Comparison of ENCODE assay signal across 8 cellular contexts in the genomic region with DNA sequence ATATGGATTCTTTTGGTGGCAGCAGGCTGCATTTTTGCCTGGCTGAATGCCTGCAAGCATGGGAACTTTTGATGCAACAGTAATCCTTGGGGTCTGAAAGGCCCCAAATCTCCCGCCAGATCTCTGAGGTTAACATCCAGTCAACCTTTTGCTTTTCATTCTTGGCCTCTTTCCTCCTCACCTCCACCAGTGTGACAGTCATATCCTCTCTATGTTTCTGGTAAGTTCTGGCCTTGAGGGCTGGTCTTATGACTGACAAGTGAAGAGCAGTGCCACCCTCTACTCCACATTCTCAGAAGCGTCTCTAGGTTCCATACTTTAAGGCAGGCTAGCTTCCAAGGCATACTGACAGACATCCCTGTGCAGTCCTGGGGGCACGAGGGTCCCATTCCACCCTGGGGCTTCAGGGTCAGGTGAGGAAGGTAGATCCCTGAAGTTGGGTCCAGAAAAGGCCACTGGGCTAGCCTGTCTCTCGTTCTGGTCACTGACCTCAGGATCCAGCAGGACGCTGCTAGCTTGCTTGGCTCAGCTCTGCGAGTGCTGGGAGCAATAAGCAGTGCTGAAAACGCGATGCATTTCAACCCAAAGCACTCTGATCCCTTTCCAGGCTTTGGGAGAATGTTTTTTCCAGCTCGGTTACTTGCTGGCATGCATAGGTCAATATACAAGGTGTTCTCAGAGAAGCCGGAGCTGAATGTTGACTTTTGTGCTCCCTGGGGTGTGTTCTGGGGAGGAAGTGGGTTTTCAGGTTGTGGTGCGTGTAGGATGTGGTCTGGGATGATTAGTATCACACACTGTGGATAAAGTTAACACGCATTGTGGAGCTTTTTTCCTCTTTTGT.
A peak's percentile ranks its signal among the peaks of the same experiment; 100 is the strongest.
DNase-seq lines count a peak whose midpoint lies in the region; ATAC-seq, FAIRE-seq and TF ChIP-seq lines count a peak whose summit lies in the region.

No MANE protein-coding gene starts in this region.

- H3K4me1 Mint-ChIP-seq in brain = peaks cover 45% of the 10 kb centered on the region

- no peaks in the 10 kb centered on the region for H3K9me3 ChIP-seq in HCT116 (ENCODE audit: control insufficient read depth in 1 of 2, insufficient read depth in 1 of 2, low read depth in 1 of 2, low read length in 2 of 2)
- H3K9me3 ChIP-seq in pancreas = no peaks in the 10 kb centered on the region

- RAD21 ChIA-PET in HCT116 (lab: Charles Lee; ENCODE audit: low non-redundant PET in 1 of 2, low total read pairs in 2 of 2, uncharacterized antibody in 2 of 2, unreplicated experiment in 2 of 2) = no interaction called here

- BruUV-seq in HCT116 (replicated peaks; lab: Mats Ljungman, UMichigan) = no TSS peak

- CTCF ChIA-PET in HCT116 (lab: Charles Lee) = no interaction called here

- FAIRE-seq in pancreas (lab: Jason Lieb, UNC) = no peak

- TF ChIP-seq RAD21 in HCT116 (IDR thresholded peaks at IDR 0.05; ENCODE audit: low read depth) = no peak

- H2AFZ ChIP-seq in HCT116 (ENCODE audit: low read depth, low read length, poor library complexity, severe bottlenecking) = no peak overlapping the region

- intact Hi-C loops in HCT116 (cut with micrococcal nuclease) (no loop called here), pancreas (cut with DNase I) (no loop called here)

- no peaks in the 10 kb centered on the region for H3K9me3 Mint-ChIP-seq in brain

- H3K27me3 ChIP-seq in HCT116 (ENCODE audit: insufficient read depth, low read length) (no peaks in the 10 kb centered on the region), pancreas (no peaks in the 10 kb centered on the region)

- no peak overlapping the region for H3K9ac ChIP-seq in HCT116 (ENCODE audit: low read length)

- H3K4me2 ChIP-seq in HCT116 (ENCODE audit: low read length) = no peak overlapping the region

- H3K36me3 ChIP-seq in HCT116 (ENCODE audit: control insufficient read depth in 1 of 2, insufficient read depth in 2 of 2, low read length in 2 of 2) (no peaks in the 10 kb centered on the region), pancreas (no peaks in the 10 kb centered on the region)

- H4K20me1 ChIP-seq in HCT116 (ENCODE audit: insufficient read depth) = no peaks in the 10 kb centered on the region

- no peak overlapping the region for H3K4me3 ChIP-seq in HCT116 (replicated peaks in 1 of 2; ENCODE audit: low read depth in 1 of 2, low read length in 2 of 2)
- H3K4me3 ChIP-seq in pancreas = no peak overlapping the region

- no peaks in the 10 kb centered on the region for H3K9me2 ChIP-seq in HCT116 (ENCODE audit: insufficient read depth)

- H3K27ac ChIP-seq in HCT116 (ENCODE audit: low read depth, low read length) = peak overlapping the region; percentile 9; the same call in 1 of the 2 replicates
- H3K27ac ChIP-seq in pancreas = peak overlapping the region in 2 of 4 donors; percentile 38 to 54

- TF ChIP-seq CTCF in HCT116 (IDR thresholded peaks at IDR 0.05 in 2 of 3, conservative IDR thresholded peaks at IDR 0.05 in 1 of 3; ENCODE audit: borderline replicate concordance in 1 of 3, insufficient read depth in 1 of 3, low read depth in 2 of 3, low read length in 2 of 3) (no peak), brain (conservative IDR thresholded peaks at IDR 0.05) (no peak), pancreas (IDR thresholded peaks at IDR 0.05) (no peak)

- 52 to 58% methylated on average over 12 of the region's 12 CpGs for WGBS in pancreas, 2 donors

- POLR2A ChIA-PET in HCT116 (lab: Charles Lee) = no interaction called here

- DNase-seq in A172 (ENCODE audit: low spot score) = peak; percentile 51
- no peak for DNase-seq in HCT116 (ENCODE audit: low read depth, low spot score)
- peak; percentile 41 for DNase-seq in T-helper 9 cell
- DNase-seq in pancreas = no peak
- DNase-seq in SHP77 treated with DMSO at 0.1 percent for 48 hours (lab: John Stamatoyannopoulos, UW) = no peak
- no peak for DNase-seq in germinal center (ENCODE audit: low spot score)
- no peak for DNase-seq in superior temporal gyrus (ENCODE audit: extremely low spot score)

- no peaks in the 10 kb centered on the region for H3K36me3 Mint-ChIP-seq in brain

- H3K79me2 ChIP-seq in HCT116 (ENCODE audit: insufficient read depth, low read length) = peaks cover 8% of the 10 kb centered on the region; the same call in 1 of the 2 replicates

- H3K27ac Mint-ChIP-seq in brain = peak overlapping the region in 3 of 5 experiments; percentile 31 to 74 (median 74)

- no peak for TF ChIP-seq POLR2A in HCT116 (IDR thresholded peaks at IDR 0.05; ENCODE audit: borderline replicate concordance, extremely low read depth, insufficient read depth, insufficient read length)

- no peak overlapping the region for H3K4me3 Mint-ChIP-seq in brain

- ATAC-seq in HCT116 (no peak), pancreas (peak; percentile 41 to 76 (median 68))

- H3K4me1 ChIP-seq in HCT116 (ENCODE audit: control insufficient read depth in 1 of 2, insufficient read depth in 2 of 2, low read length in 2 of 2) (peaks cover 30 to 36% of the 10 kb centered on the region in 2 experiments), pancreas (peaks cover 0 to 10% (median 5%) of the 10 kb centered on the region in 3 donors)

- no peaks in the 10 kb centered on the region for H3K27me3 Mint-ChIP-seq in brain

TF ChIP-seq in HCT116, 20 proteins besides CTCF, POLR2A, EP300 and RAD21:
- TF ChIP-seq ZFX (IDR thresholded peaks at IDR 0.05) = no peak
- TF ChIP-seq, protein P1, sequence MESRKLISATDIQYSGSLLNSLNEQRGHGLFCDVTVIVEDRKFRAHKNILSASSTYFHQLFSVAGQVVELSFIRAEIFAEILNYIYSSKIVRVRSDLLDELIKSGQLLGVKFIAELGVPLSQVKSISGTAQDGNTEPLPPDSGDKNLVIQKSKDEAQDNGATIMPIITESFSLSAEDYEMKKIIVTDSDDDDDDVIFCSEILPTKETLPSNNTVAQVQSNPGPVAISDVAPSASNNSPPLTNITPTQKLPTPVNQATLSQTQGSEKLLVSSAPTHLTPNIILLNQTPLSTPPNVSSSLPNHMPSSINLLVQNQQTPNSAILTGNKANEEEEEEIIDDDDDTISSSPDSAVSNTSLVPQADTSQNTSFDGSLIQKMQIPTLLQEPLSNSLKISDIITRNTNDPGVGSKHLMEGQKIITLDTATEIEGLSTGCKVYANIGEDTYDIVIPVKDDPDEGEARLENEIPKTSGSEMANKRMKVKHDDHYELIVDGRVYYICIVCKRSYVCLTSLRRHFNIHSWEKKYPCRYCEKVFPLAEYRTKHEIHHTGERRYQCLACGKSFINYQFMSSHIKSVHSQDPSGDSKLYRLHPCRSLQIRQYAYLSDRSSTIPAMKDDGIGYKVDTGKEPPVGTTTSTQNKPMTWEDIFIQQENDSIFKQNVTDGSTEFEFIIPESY (IDR thresholded peaks at IDR 0.05; ENCODE audit: extremely low read depth, insufficient replicate concordance, low read length) = no peak
- TF ChIP-seq, protein P2, sequence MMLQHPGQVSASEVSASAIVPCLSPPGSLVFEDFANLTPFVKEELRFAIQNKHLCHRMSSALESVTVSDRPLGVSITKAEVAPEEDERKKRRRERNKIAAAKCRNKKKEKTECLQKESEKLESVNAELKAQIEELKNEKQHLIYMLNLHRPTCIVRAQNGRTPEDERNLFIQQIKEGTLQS (IDR thresholded peaks at IDR 0.05) = no peak
- no peak for TF ChIP-seq POLR2AphosphoS5 (IDR thresholded peaks at IDR 0.05; ENCODE audit: low read depth, low read length)
- no peak for TF ChIP-seq CEBPB (IDR thresholded peaks at IDR 0.05; ENCODE audit: low read depth)
- no peak for TF ChIP-seq YY1 (IDR thresholded peaks at IDR 0.05; ENCODE audit: extremely low read depth, insufficient replicate concordance, low read depth, low read length)
- TF ChIP-seq EZH2 (IDR thresholded peaks at IDR 0.05) = no peak
- TF ChIP-seq CBX3 (IDR thresholded peaks at IDR 0.05; ENCODE audit: low read depth) = no peak

Comparison
In these comparisons a context has a peak if more than half of its experiments do, and no peak if none do; other contexts are left out.
1. DNase-seq: peak in A172 (single experiment) and T-helper 9 cell (single experiment); none in HCT116 (single experiment), pancreas (0 of 6), SHP77 treated with DMSO at 0.1 percent for 48 hours (single experiment), germinal center (single experiment) and superior temporal gyrus (single experiment).